Comparison of ENCODE assay signal across 8 cellular contexts in genomic region chr2:156343096-156343939, GRCh38. TPM values are rescaled to one million over a fixed set of nuclear protein-coding genes. Genes with fewer than 3 reads are reported as not detected.
A peak's percentile ranks its signal among the peaks of the same experiment; 100 is the strongest.
DNase-seq lines count a peak whose midpoint lies in the region; ATAC-seq and TF ChIP-seq lines count a peak whose summit lies in the region.

No MANE protein-coding gene starts in this region.

- H3K4me2 ChIP-seq in mesenchymal stem cell (ENCODE audit: low read length, poor library complexity, severe bottlenecking) = peak overlapping the region; percentile 91

- 33 to 36% methylated on average over 6 of the region's 6 CpGs for WGBS in body of pancreas, 2 donors
- WGBS in mesenchymal stem cell = 85% methylated on average over 1 of the region's 6 CpGs

- H4K91ac ChIP-seq in mesenchymal stem cell (ENCODE audit: low read length) = no peak overlapping the region

- H3K4ac ChIP-seq in mesenchymal stem cell (ENCODE audit: low read depth in 1 of 2, low read length in 2 of 2) = peak overlapping the region in 1 of 2 experiments; percentile 82

- H3K9ac ChIP-seq in mesenchymal stem cell (ENCODE audit: low read length) = peak overlapping the region; percentile 93

- H3K18ac ChIP-seq in mesenchymal stem cell (ENCODE audit: low read depth in 1 of 2, low read length in 2 of 2) = peak overlapping the region in 1 of 2 experiments; percentile 66

- no peak overlapping the region for H2AK5ac ChIP-seq in mesenchymal stem cell (ENCODE audit: low read length, severe bottlenecking)

- H2BK12ac ChIP-seq in mesenchymal stem cell (ENCODE audit: low read length in 2 of 2) = no peak overlapping the region

- peak overlapping the region; percentile 99 to 100 (median 100) for H3K27ac ChIP-seq in body of pancreas
- no peak overlapping the region for H3K27ac ChIP-seq in mesenchymal stem cell (ENCODE audit: low read length, poor library complexity, severe bottlenecking)
- H3K27ac ChIP-seq in uterus = peak overlapping the region; percentile 100

- H2BK15ac ChIP-seq in mesenchymal stem cell (ENCODE audit: low read depth, poor library complexity, severe bottlenecking) = no peak overlapping the region

- peaks cover 33% of the 10 kb centered on the region for H3K4me1 ChIP-seq in body of pancreas
- H3K4me1 ChIP-seq in mesenchymal stem cell (ENCODE audit: control insufficient read depth, insufficient read depth, low read depth, low read length) = peaks cover 3% of the 10 kb centered on the region
- no peaks in the 10 kb centered on the region for H3K4me1 ChIP-seq in uterus

- H3K9me3 ChIP-seq in body of pancreas (no peaks in the 10 kb centered on the region), mesenchymal stem cell (ENCODE audit: control insufficient read depth, low read length) (no peaks in the 10 kb centered on the region), uterus (no peaks in the 10 kb centered on the region)

- peak; percentile 0 for ATAC-seq in Right ventricle myocardium superior (ENCODE audit: poor library complexity)
- ATAC-seq in Right ventricle myocardium inferior = no peak
- ATAC-seq in body of pancreas = no peak
- ATAC-seq in HG02981 (IDR thresholded peaks at IDR 0.05; ENCODE audit: unreplicated experiment) = no peak

- peak overlapping the region; percentile 71 for H2AFZ ChIP-seq in mesenchymal stem cell (ENCODE audit: low read depth, low read length)

- H4K8ac ChIP-seq in mesenchymal stem cell (ENCODE audit: low read length) = no peak overlapping the region

- peaks cover 2% of the 10 kb centered on the region for H3K79me1 ChIP-seq in mesenchymal stem cell (replicated peaks; ENCODE audit: low read length, poor library complexity, severe bottlenecking)

- H2BK120ac ChIP-seq in mesenchymal stem cell (ENCODE audit: low read depth, low read length) = peak overlapping the region; percentile 73

- TF ChIP-seq POLR2A in body of pancreas (IDR thresholded peaks at IDR 0.05) (no peak), uterus (IDR thresholded peaks at IDR 0.05) (no peak)

- intact Hi-C loops in Right ventricle myocardium superior (cut with DNase I) (no loop called here), Right ventricle myocardium inferior (cut with DNase I) (loop anchor here (2.0 kb wide), 1 partner anchor 93 kb away; the partner anchor contains the start of gene GPD2), body of pancreas (cut with DNase I) (no loop called here), uterus (cut with DNase I; ENCODE audit: low total_unique reads) (no loop called here)

- DNase-seq in Right ventricle myocardium superior = no peak
- no peak for DNase-seq in Right ventricle myocardium inferior (ENCODE audit: missing footprints)
- no peak for DNase-seq in body of pancreas
- DNase-seq in mesenchymal stem cell = no peak
- no peak for DNase-seq in uterus
- no peak for DNase-seq in stimulated activated CD8-positive, alpha-beta memory T cell treated with anti-CD3 and anti-CD28 coated beads, Interleukin-4, amount 100 ng/mL, for 48 hours
- no peak for DNase-seq in mesenteric fat pad (ENCODE audit: low spot score)

- no peaks in the 10 kb centered on the region for H3K36me3 ChIP-seq in body of pancreas (replicated peaks in 1 of 2; ENCODE audit: insufficient read depth in 1 of 2, low read depth in 2 of 2)
- H3K36me3 ChIP-seq in mesenchymal stem cell (ENCODE audit: control insufficient read depth in 1 of 2, insufficient read depth in 2 of 2, low read depth in 1 of 2, low read length in 2 of 2) = no peaks in the 10 kb centered on the region
- H3K36me3 ChIP-seq in uterus = no peaks in the 10 kb centered on the region

- no peak overlapping the region for H2BK5ac ChIP-seq in mesenchymal stem cell (ENCODE audit: low read depth, low read length, poor library complexity, severe bottlenecking)

- no peak overlapping the region for H3K23ac ChIP-seq in mesenchymal stem cell (ENCODE audit: low read length in 2 of 2)

- peak overlapping the region in 1 of 2 experiments; percentile 60 for H3K14ac ChIP-seq in mesenchymal stem cell (ENCODE audit: low read length in 2 of 2)

- peak overlapping the region; percentile 23 to 34 for H3K4me3 ChIP-seq in body of pancreas
- H3K4me3 ChIP-seq in mesenchymal stem cell (ENCODE audit: insufficient read depth in 1 of 2, low read depth in 1 of 2, low read length in 2 of 2) = peak overlapping the region; percentile 81 to 82
- peak overlapping the region; percentile 73 to 97 for H3K4me3 ChIP-seq in uterus

- H3K27me3 ChIP-seq in body of pancreas (no peaks in the 10 kb centered on the region), mesenchymal stem cell (ENCODE audit: control insufficient read depth in 1 of 2, insufficient read depth in 1 of 2, low read length in 2 of 2) (no peaks in the 10 kb centered on the region), uterus (no peaks in the 10 kb centered on the region)

- TF ChIP-seq CTCF in body of pancreas (IDR thresholded peaks at IDR 0.05) (no peak), uterus (IDR thresholded peaks at IDR 0.05) (no peak)

RNA-seq across cellular contexts. Expression of gene NR4A2, which starts 10.8 kb away (rescaled TPM):
- total RNA-seq in Right ventricle myocardium superior (1.5 TPM), Right ventricle myocardium inferior (1.6 TPM), body of pancreas (1 to 10 TPM; 1.0 to 5.9 TPM), uterus (10 to 100 TPM in 1 of 4 donors, 1 to 10 TPM in 2, under 1 TPM in 1; 0.83 to 15.9 (median 3.4) TPM), mesenteric fat pad (67.7 TPM)
- polyA plus RNA-seq in mesenchymal stem cell (2013, experiment 1 of 2) = 4.3 TPM
- 3.8 TPM for polyA plus RNA-seq in mesenchymal stem cell (2013, experiment 2 of 2)

Comparison
In these comparisons a context has a peak if more than half of its experiments do, and no peak if none do; other contexts are left out.
1. H3K4me3 ChIP-seq: peak in every context shown above with its lines; median percentile 85 in uterus; 82 in mesenchymal stem cell; 28 in body of pancreas.